ENCODE assay signal across 8 cellular contexts in genomic region chr17:34961093-34961911, GRCh38. TPM values are rescaled to one million over a fixed set of nuclear protein-coding genes. Genes with fewer than 3 reads are reported as not detected.
DNase-seq lines count a peak whose midpoint lies in the region; ATAC-seq, FAIRE-seq and TF ChIP-seq lines count a peak whose summit lies in the region.

Gene CCT6B (minus strand): TSS chr17:34961460. CDS start chr17:34961393, 67 bp downstream.
Gene ZNF830 (plus strand): TSS chr17:34961540. CDS start chr17:34961567, 27 bp downstream.

- H3K36me3 ChIP-seq in bronchial epithelial cell (ENCODE audit: control insufficient read depth, insufficient read depth, low read length) (peaks cover 3% of the 10 kb centered on the region), small intestine (ENCODE audit: control insufficient read depth in 2 of 2, insufficient read depth in 2 of 2, low read length in 2 of 2) (peaks cover 0 to 4% of the 10 kb centered on the region in 2 donors)

- peak; percentile 80 for ATAC-seq in GM18873 (IDR thresholded peaks at IDR 0.05; ENCODE audit: low FRiP score, unreplicated experiment)
- peak; percentile 92 for ATAC-seq in HG03135 (IDR thresholded peaks at IDR 0.05; ENCODE audit: unreplicated experiment)

- H3K9me3 ChIP-seq in small intestine (ENCODE audit: control insufficient read depth, low read depth) = no peaks in the 10 kb centered on the region

- FAIRE-seq in bronchial epithelial cell (lab: Jason Lieb, UNC) (no peak), small intestine (lab: Jason Lieb, UNC) (no peak)

- H3K27ac ChIP-seq in small intestine (ENCODE audit: low read depth in 1 of 2, low read length in 1 of 2) = peak within 1 kb of the TSS; percentile 91 to 94

- CTCF ChIA-PET in AG04449 (lab: Yijun Ruan, JAX) = interaction anchor here (1.2 kb wide), 1 partner anchor 18 kb away, joined by 4 read pairs; the partner anchor contains the start of gene LIG3

- WGBS in small intestine, 3 donors = 0% methylated on average over 65 of the region's 65 CpGs

- peak within 1 kb of the TSS; percentile 98 for H3K4me3 ChIP-seq in AG04449 (ENCODE audit: low read depth, low read length)
- peak within 1 kb of the TSS; percentile 99 for H3K4me3 ChIP-seq in WI38 (ENCODE audit: low read depth, low read length)
- peak within 1 kb of the TSS; percentile 58 for H3K4me3 ChIP-seq in bronchial epithelial cell (ENCODE audit: low read depth, low read length)
- peak within 1 kb of the TSS; percentile 58 to 72 for H3K4me3 ChIP-seq in small intestine (ENCODE audit: low read depth in 1 of 2, low read length in 2 of 2)

- POLR2A ChIA-PET in AG04449 (lab: Yijun Ruan, JAX) = interaction anchor here (0.6 to 1.0 kb wide), 4 partner anchors 11 to 19 kb away, joined by 3 to 5 read pairs (median 4); partner anchors contain the start of gene LIG3

- no peaks in the 10 kb centered on the region for H3K27me3 ChIP-seq in bronchial epithelial cell (ENCODE audit: control insufficient read depth, insufficient read depth, low read length)
- H3K27me3 ChIP-seq in small intestine (ENCODE audit: control insufficient read depth in 2 of 2, insufficient read depth in 2 of 2, low read length in 2 of 2) = no peaks in the 10 kb centered on the region

- TF ChIP-seq CTCF in AG04449 (IDR thresholded peaks at IDR 0.05; ENCODE audit: insufficient read depth, low read length, missing control alignments) (no peak), WI38 (IDR thresholded peaks at IDR 0.05; ENCODE audit: low read depth, low read length) (no peak), bronchial epithelial cell (IDR thresholded peaks at IDR 0.05; ENCODE audit: insufficient read depth, low read length, severe bottlenecking) (no peak)

- peak; percentile 71 for DNase-seq in AG04449 (ENCODE audit: low read depth, low spot score)
- DNase-seq in NCI-H2196 treated with DMSO at 0.1 percent for 48 hours (lab: John Stamatoyannopoulos, UW; ENCODE audit: unreplicated experiment) = peak; percentile 45
- peak; percentile 92 for DNase-seq in bronchial epithelial cell (ENCODE audit: low read depth)
- peak; percentile 97 for DNase-seq in iPS-NIHi7 (ENCODE audit: extremely low spot score)
- DNase-seq in small intestine = peak; percentile 96

- peaks cover 3 to 5% of the 10 kb centered on the region in 2 donors for H3K4me1 ChIP-seq in small intestine (ENCODE audit: control insufficient read depth in 2 of 2, insufficient read depth in 1 of 2, low read depth in 1 of 2, low read length in 1 of 2)

RNA-seq across cellular contexts. Expression of gene CCT6B, which starts in this region (rescaled TPM):
- 0.51 and 0.79 TPM in 2 replicates for total RNA-seq in bronchial epithelial cell
- polyA plus RNA-seq in small intestine = under 1 TPM in 1 of 3 donors, not detected in 2; 0.98 TPM

RNA-seq across cellular contexts. Expression of gene ZNF830, which starts in this region (rescaled TPM):
- total RNA-seq in bronchial epithelial cell = 15.3 and 16.9 TPM in 2 replicates
- 10 to 100 TPM; 10.3 to 12.2 (median 11.5) TPM for polyA plus RNA-seq in small intestine

Comparison
In these comparisons a context has a peak if more than half of its experiments do, and no peak if none do; other contexts are left out.
1. Peak in every context shown above with its lines: DNase-seq, ATAC-seq, H3K4me3 ChIP-seq and H3K27ac ChIP-seq.
2. DNase-seq: peak in every context shown above with its lines; median percentile 97 in iPS-NIHi7; 96 in small intestine; 92 in bronchial epithelial cell; 71 in AG04449; 45 in NCI-H2196 treated with DMSO at 0.1 percent for 48 hours.